ENCODE assay signal across 8 cellular contexts in genomic region chr2:128027278-128027800, GRCh38. TPM values are rescaled to one million over a fixed set of nuclear protein-coding genes. Genes with fewer than 3 reads are reported as not detected.
DNase-seq lines count a peak whose midpoint lies in the region; ATAC-seq and TF ChIP-seq lines count a peak whose summit lies in the region.

No MANE protein-coding gene starts in this region.

- peak overlapping the region; percentile 65 for H3K4me3 ChIP-seq in upper lobe of right lung

- H3K27me3 ChIP-seq in upper lobe of right lung = no peaks in the 10 kb centered on the region

- H3K9me3 ChIP-seq in upper lobe of right lung = no peaks in the 10 kb centered on the region

- no peaks in the 10 kb centered on the region for H3K36me3 ChIP-seq in upper lobe of right lung

- H3K9me3 Mint-ChIP-seq in progenitor cell of endocrine pancreas (ENCODE audit: low read depth) = peaks cover 5% of the 10 kb centered on the region

- no peaks in the 10 kb centered on the region for H3K36me3 Mint-ChIP-seq in progenitor cell of endocrine pancreas (ENCODE audit: insufficient read depth)

- ATAC-seq in HG02885 (IDR thresholded peaks at IDR 0.05; ENCODE audit: poor library complexity, unreplicated experiment) (peak; percentile 82), left ventricle myocardium superior (peak; percentile 93), upper lobe of right lung (peak; percentile 94)

- intact Hi-C loops in left ventricle myocardium superior (cut with micrococcal nuclease) (no loop called here), upper lobe of right lung (cut with DNase I) (no loop called here)

- H3K4me1 Mint-ChIP-seq in progenitor cell of endocrine pancreas (ENCODE audit: low read depth) = peaks cover 13% of the 10 kb centered on the region

- in situ Hi-C loops in GM13976 (cut with MboI; ENCODE audit: low sequenced_read_pairs, unreplicated experiment) = no loop called here

- DNase-seq in GM13976 (ENCODE audit: low spot score) = peak; percentile 99
- DNase-seq in NCI-H146 treated with DMSO at 0.1 percent for 48 hours (lab: John Stamatoyannopoulos, UW; ENCODE audit: unreplicated experiment) = peak; percentile 98
- DNase-seq in T-helper 1 cell = peak; percentile 98 to 100 (median 99)
- peak; percentile 67 to 100 (median 99) for DNase-seq in amygdala (lab: John Stamatoyannopoulos, UW)
- peak; percentile 100 for DNase-seq in left ventricle myocardium superior
- DNase-seq in progenitor cell of endocrine pancreas (ENCODE audit: low spot score, unreplicated experiment) = peak; percentile 99
- peak; percentile 100 for DNase-seq in upper lobe of right lung

- peak overlapping the region; percentile 93 for H3K27ac Mint-ChIP-seq in progenitor cell of endocrine pancreas

- TF ChIP-seq CTCF in GM13976 (IDR thresholded peaks at IDR 0.05; ENCODE audit: borderline replicate concordance, control extremely low read depth, extremely low read depth, insufficient read depth, missing control alignments) (no peak), progenitor cell of endocrine pancreas (IDR thresholded peaks at IDR 0.05; ENCODE audit: unreplicated experiment) (no peak), upper lobe of right lung (IDR thresholded peaks at IDR 0.05) (no peak)

- peak overlapping the region; percentile 94 for H3K27ac ChIP-seq in upper lobe of right lung

- H3K4me3 Mint-ChIP-seq in progenitor cell of endocrine pancreas (ENCODE audit: low read depth) = peak overlapping the region; percentile 90

- H3K4me1 ChIP-seq in upper lobe of right lung = peaks cover 12% of the 10 kb centered on the region

- H3K27me3 Mint-ChIP-seq in progenitor cell of endocrine pancreas = peaks cover 14% of the 10 kb centered on the region

RNA-seq across cellular contexts. Expression of gene SAP130, which starts 0.5 kb away (rescaled TPM):
- 16.8 TPM for total RNA-seq in left ventricle myocardium superior
- 43.5 and 45.3 TPM in 2 replicates for total RNA-seq in progenitor cell of endocrine pancreas
- 16.9 TPM for total RNA-seq in upper lobe of right lung

Comparison
In these comparisons a context has a peak if more than half of its experiments do, and no peak if none do; other contexts are left out.
1. Peak in every context shown above with its lines: DNase-seq, ATAC-seq, H3K4me3 ChIP-seq and H3K27ac ChIP-seq.